ENCODE assay signal across 8 cellular contexts in the genomic region with DNA sequence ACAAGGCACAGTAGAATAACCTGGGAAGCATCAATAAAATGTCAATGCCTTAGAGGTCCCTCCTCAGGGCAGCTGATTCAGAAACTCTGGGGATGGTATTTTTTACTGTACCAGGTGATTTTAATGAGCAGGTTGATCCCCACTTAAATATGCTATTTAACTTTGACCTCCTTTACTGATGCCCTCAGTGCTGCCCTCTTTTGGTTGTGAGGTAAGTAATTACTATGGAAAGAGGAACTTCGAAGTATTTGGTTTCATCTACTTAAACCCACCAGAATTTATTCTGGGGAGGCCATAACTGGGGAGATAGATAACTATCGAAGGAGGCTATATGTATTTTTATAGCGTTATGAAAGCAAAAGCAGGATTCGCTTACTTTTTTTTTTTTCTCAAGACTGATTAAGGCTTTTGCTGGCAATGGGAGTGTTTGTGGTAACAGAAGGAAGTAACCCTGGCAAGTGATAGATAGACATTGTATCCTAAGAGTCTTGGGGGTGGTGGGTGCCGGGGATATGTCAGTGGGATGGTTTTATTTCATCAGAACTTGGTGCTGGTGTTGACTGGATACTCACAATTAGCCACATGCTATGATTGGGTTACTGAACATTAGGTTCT.
DNase-seq lines count a peak whose midpoint lies in the region; ATAC-seq and TF ChIP-seq lines count a peak whose summit lies in the region.

No MANE protein-coding gene starts in this region.

- DNase-seq in A172 (ENCODE audit: low spot score) (peak; percentile 14), GF-D8 (lab: John Stamatoyannopoulos, UW) (peak; percentile 60), GM23338 (ENCODE audit: low spot score) (peak; percentile 83), KG1 (lab: John Stamatoyannopoulos, UW) (peak; percentile 28), memory B cell (ENCODE audit: low spot score in 2 of 2) (peak in 1 of 2 donors; percentile 9), NCI-H2081 treated with DMSO at 0.1 percent for 48 hours (lab: John Stamatoyannopoulos, UW) (no peak), globus pallidus (ENCODE audit: low spot score) (no peak)
- peak; percentile 11 to 12 for DNase-seq in activated CD4-positive, alpha-beta T cell treated with anti-CD3 and anti-CD28 coated beads, Interleukin-2, amount 50 U/mL, for 48 hours

- peaks cover 6% of the 10 kb centered on the region; the same call in 1 of the 2 replicates for H3K4me1 ChIP-seq in GM23338 (ENCODE audit: insufficient read depth)

- H3K27me3 Mint-ChIP-seq in GM23338 (ENCODE audit: insufficient read depth, low read depth, poor library complexity) = peaks cover 2% of the 10 kb centered on the region
- no peaks in the 10 kb centered on the region for H3K27me3 Mint-ChIP-seq in memory B cell

- H3K9me3 Mint-ChIP-seq in GM23338 (no peaks in the 10 kb centered on the region; the same call in 2 of the 3 replicates), memory B cell (no peaks in the 10 kb centered on the region)

- TF ChIP-seq CTCF in GM23338 (conservative IDR thresholded peaks at IDR 0.05; ENCODE audit: low read depth in 2 of 2) = peak; percentile 65 to 74

- H3K4me2 ChIP-seq in GM23338 = no peak overlapping the region

- no peaks in the 10 kb centered on the region for H3K79me2 ChIP-seq in GM23338 (replicated peaks; ENCODE audit: insufficient read depth)

- H3K36me3 ChIP-seq in GM23338 (ENCODE audit: insufficient read depth) = no peaks in the 10 kb centered on the region

- no peaks in the 10 kb centered on the region for H3K9me2 ChIP-seq in GM23338 (ENCODE audit: insufficient read depth)

- H3K27ac Mint-ChIP-seq in GM23338 = no peak overlapping the region
- H3K27ac Mint-ChIP-seq in memory B cell = no peak overlapping the region

- peak; percentile 80 for ATAC-seq in GM23338
- peak; percentile 74 for ATAC-seq in memory B cell (ENCODE audit: low read depth)

- H2AFZ ChIP-seq in GM23338 = no peak overlapping the region

- H3K27ac ChIP-seq in GM23338 (ENCODE audit: low read depth) = no peak overlapping the region

- H3K27me3 ChIP-seq in GM23338 (ENCODE audit: insufficient read depth) = no peaks in the 10 kb centered on the region

- no peaks in the 10 kb centered on the region; the same call in 2 of the 3 replicates for H3K36me3 Mint-ChIP-seq in GM23338 (ENCODE audit: low read depth)
- peaks cover under 1% of the 10 kb centered on the region for H3K36me3 Mint-ChIP-seq in memory B cell

- no peaks in the 10 kb centered on the region for H4K20me1 ChIP-seq in GM23338 (replicated peaks; ENCODE audit: insufficient read depth)

- H3K4me3 ChIP-seq in GM23338 = no peak overlapping the region

- H3F3A ChIP-seq in GM23338 (replicated peaks; ENCODE audit: low read depth) = no peaks in the 10 kb centered on the region

- H3K4me1 Mint-ChIP-seq in GM23338 (peaks cover 21% of the 10 kb centered on the region), memory B cell (no peaks in the 10 kb centered on the region)

- H3K4me3 Mint-ChIP-seq in GM23338 (no peak overlapping the region), memory B cell (no peak overlapping the region)

TF ChIP-seq in GM23338, 12 proteins besides CTCF, POLR2A, EP300 and RAD21 (continues in another document):
- no peak for TF ChIP-seq CREB1 (CRISPR knock-in tag; IDR thresholded peaks at IDR 0.05; ENCODE audit: low read depth)
- no peak for TF ChIP-seq STAT1 (IDR thresholded peaks at IDR 0.05; ENCODE audit: unreplicated experiment)
- TF ChIP-seq NANOG (IDR thresholded peaks at IDR 0.05; ENCODE audit: borderline replicate concordance) = no peak
- TF ChIP-seq EZH2phosphoT487 (IDR thresholded peaks at IDR 0.05; ENCODE audit: unreplicated experiment) = no peak
- TF ChIP-seq EZH2 (IDR thresholded peaks at IDR 0.05; ENCODE audit: low read depth, unreplicated experiment) = no peak
- TF ChIP-seq ZNF331 (CRISPR knock-in tag; IDR thresholded peaks at IDR 0.05; ENCODE audit: low read depth) = no peak
- no peak for TF ChIP-seq ZNF114 (CRISPR knock-in tag; IDR thresholded peaks at IDR 0.05)
- TF ChIP-seq, protein P1, sequence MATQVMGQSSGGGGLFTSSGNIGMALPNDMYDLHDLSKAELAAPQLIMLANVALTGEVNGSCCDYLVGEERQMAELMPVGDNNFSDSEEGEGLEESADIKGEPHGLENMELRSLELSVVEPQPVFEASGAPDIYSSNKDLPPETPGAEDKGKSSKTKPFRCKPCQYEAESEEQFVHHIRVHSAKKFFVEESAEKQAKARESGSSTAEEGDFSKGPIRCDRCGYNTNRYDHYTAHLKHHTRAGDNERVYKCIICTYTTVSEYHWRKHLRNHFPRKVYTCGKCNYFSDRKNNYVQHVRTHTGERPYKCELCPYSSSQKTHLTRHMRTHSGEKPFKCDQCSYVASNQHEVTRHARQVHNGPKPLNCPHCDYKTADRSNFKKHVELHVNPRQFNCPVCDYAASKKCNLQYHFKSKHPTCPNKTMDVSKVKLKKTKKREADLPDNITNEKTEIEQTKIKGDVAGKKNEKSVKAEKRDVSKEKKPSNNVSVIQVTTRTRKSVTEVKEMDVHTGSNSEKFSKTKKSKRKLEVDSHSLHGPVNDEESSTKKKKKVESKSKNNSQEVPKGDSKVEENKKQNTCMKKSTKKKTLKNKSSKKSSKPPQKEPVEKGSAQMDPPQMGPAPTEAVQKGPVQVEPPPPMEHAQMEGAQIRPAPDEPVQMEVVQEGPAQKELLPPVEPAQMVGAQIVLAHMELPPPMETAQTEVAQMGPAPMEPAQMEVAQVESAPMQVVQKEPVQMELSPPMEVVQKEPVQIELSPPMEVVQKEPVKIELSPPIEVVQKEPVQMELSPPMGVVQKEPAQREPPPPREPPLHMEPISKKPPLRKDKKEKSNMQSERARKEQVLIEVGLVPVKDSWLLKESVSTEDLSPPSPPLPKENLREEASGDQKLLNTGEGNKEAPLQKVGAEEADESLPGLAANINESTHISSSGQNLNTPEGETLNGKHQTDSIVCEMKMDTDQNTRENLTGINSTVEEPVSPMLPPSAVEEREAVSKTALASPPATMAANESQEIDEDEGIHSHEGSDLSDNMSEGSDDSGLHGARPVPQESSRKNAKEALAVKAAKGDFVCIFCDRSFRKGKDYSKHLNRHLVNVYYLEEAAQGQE (IDR thresholded peaks at IDR 0.05; ENCODE audit: unreplicated experiment) = no peak
- TF ChIP-seq, protein P2, sequence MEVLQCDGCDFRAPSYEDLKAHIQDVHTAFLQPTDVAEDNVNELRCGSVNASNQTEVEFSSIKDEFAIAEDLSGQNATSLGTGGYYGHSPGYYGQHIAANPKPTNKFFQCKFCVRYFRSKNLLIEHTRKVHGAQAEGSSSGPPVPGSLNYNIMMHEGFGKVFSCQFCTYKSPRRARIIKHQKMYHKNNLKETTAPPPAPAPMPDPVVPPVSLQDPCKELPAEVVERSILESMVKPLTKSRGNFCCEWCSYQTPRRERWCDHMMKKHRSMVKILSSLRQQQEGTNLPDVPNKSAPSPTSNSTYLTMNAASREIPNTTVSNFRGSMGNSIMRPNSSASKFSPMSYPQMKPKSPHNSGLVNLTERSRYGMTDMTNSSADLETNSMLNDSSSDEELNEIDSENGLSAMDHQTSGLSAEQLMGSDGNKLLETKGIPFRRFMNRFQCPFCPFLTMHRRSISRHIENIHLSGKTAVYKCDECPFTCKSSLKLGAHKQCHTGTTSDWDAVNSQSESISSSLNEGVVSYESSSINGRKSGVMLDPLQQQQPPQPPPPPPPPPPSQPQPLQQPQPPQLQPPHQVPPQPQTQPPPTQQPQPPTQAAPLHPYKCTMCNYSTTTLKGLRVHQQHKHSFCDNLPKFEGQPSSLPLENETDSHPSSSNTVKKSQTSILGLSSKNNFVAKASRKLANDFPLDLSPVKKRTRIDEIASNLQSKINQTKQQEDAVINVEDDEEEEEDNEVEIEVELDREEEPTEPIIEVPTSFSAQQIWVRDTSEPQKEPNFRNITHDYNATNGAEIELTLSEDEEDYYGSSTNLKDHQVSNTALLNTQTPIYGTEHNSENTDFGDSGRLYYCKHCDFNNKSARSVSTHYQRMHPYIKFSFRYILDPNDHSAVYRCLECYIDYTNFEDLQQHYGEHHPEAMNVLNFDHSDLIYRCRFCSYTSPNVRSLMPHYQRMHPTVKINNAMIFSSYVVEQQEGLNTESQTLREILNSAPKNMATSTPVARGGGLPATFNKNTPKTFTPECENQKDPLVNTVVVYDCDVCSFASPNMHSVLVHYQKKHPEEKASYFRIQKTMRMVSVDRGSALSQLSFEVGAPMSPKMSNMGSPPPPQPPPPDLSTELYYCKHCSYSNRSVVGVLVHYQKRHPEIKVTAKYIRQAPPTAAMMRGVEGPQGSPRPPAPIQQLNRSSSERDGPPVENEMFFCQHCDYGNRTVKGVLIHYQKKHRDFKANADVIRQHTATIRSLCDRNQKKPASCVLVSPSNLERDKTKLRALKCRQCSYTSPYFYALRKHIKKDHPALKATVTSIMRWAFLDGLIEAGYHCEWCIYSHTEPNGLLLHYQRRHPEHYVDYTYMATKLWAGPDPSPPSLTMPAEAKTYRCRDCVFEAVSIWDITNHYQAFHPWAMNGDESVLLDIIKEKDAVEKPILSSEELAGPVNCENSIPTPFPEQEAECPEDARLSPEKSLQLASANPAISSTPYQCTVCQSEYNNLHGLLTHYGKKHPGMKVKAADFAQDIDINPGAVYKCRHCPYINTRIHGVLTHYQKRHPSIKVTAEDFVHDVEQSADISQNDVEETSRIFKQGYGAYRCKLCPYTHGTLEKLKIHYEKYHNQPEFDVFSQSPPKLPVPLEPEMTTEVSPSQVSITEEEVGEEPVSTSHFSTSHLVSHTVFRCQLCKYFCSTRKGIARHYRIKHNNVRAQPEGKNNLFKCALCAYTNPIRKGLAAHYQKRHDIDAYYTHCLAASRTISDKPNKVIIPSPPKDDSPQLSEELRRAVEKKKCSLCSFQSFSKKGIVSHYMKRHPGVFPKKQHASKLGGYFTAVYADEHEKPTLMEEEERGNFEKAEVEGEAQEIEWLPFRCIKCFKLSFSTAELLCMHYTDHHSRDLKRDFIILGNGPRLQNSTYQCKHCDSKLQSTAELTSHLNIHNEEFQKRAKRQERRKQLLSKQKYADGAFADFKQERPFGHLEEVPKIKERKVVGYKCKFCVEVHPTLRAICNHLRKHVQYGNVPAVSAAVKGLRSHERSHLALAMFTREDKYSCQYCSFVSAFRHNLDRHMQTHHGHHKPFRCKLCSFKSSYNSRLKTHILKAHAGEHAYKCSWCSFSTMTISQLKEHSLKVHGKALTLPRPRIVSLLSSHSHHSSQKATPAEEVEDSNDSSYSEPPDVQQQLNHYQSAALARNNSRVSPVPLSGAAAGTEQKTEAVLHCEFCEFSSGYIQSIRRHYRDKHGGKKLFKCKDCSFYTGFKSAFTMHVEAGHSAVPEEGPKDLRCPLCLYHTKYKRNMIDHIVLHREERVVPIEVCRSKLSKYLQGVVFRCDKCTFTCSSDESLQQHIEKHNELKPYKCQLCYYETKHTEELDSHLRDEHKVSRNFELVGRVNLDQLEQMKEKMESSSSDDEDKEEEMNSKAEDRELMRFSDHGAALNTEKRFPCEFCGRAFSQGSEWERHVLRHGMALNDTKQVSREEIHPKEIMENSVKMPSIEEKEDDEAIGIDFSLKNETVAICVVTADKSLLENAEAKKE (CRISPR knock-in tag; IDR thresholded peaks at IDR 0.05) = no peak
- TF ChIP-seq POLR2AphosphoS5 (IDR thresholded peaks at IDR 0.05; ENCODE audit: low read depth) = no peak
- TF ChIP-seq JUNB (IDR thresholded peaks at IDR 0.05; ENCODE audit: unreplicated experiment) = no peak

Comparison
In these comparisons a context has a peak if more than half of its experiments do, and no peak if none do; other contexts are left out.
1. DNase-seq: peak in A172 (single experiment), GF-D8 (single experiment), GM23338 (single experiment), KG1 (single experiment) and activated CD4-positive, alpha-beta T cell treated with anti-CD3 and anti-CD28 coated beads, Interleukin-2, amount 50 U/mL, for 48 hours (2 of 2); none in NCI-H2081 treated with DMSO at 0.1 percent for 48 hours (single experiment) and globus pallidus (single experiment).